ENCODE assay signal across 9 cellular contexts in genomic region chr19:39823693-39824092, GRCh38. TPM values are rescaled to one million over a fixed set of nuclear protein-coding genes. Genes with fewer than 3 reads are reported as not detected.
DNase-seq lines count a peak whose midpoint lies in the region; ATAC-seq and TF ChIP-seq lines count a peak whose summit lies in the region.
"Had no signal": no experiment of that assay in that cellular context is flagged by ENCODE, and none has a peak within 500 bp of the region (broad histone marks: within the 10 kb centered on the region; RNA-seq: fewer than 3 reads in every experiment).

No MANE protein-coding gene starts in this region.

- CTCF ChIA-PET in CD4-positive, alpha-beta memory T cell (lab: Charles Lee; ENCODE audit: partially characterized antibody) = interaction anchor here (1.0 to 2.0 kb wide), 2 partner anchors 10 to 20 kb away, joined by 3 to 7 read pairs; partner anchors contain the start of gene DYRK1B
- CTCF ChIA-PET in HEK293T (lab: Yijun Ruan, JAX) = no interaction called here

- DNase-seq in CD4-positive, alpha-beta memory T cell = no peak
- DNase-seq in NCI-H524 treated with DMSO at 0.1 percent for 48 hours (lab: John Stamatoyannopoulos, UW) (peak; percentile 31), fibroblast of lung (ENCODE audit: low read depth in 2 of 2) (peak in 1 of 2 donors; percentile 4), osteoblast (ENCODE audit: insufficient read length, low spot score, missing footprints) (peak; percentile 87), NCI-H1930 (lab: John Stamatoyannopoulos, UW) (no peak), HEK293T (ENCODE audit: extremely low spot score) (no peak)
- no peak for DNase-seq in activated T-cell treated with anti-CD3 and anti-CD28 coated beads, Interleukin-2, amount 50 U/mL, for 4 hours

- ATAC-seq in activated T-cell treated with anti-CD3 and anti-CD28 coated beads, Interleukin-2, amount 50 U/mL, for 4 hours = no peak
- no peak for ATAC-seq in HG02870 (IDR thresholded peaks at IDR 0.05; ENCODE audit: unreplicated experiment)

- H3K4me2 ChIP-seq in fibroblast of lung (ENCODE audit: extremely low read depth, insufficient read depth, low read length) = peak overlapping the region; percentile 99
- H3K4me2 ChIP-seq in osteoblast (ENCODE audit: insufficient read depth, low read length) = peak overlapping the region; percentile 99

- H3K79me2 ChIP-seq in fibroblast of lung (ENCODE audit: control insufficient read depth, insufficient read depth, low read length) (no peaks in the 10 kb centered on the region), osteoblast (ENCODE audit: insufficient read depth, low read length) (peaks cover 13% of the 10 kb centered on the region)

- POLR2A ChIA-PET in CD4-positive, alpha-beta memory T cell (lab: Charles Lee; ENCODE audit: partially characterized antibody) = interaction anchor here (0.6 to 2.5 kb wide), 2 partner anchors 10 to 21 kb away, joined by 3 to 46 read pairs; partner anchors contain the start of gene DYRK1B
- POLR2A ChIA-PET in HEK293T (lab: Yijun Ruan, JAX) = no interaction called here

- H3K27ac ChIP-seq in CD4-positive, alpha-beta memory T cell (ENCODE audit: low read depth, low read length) = peak overlapping the region; percentile 60
- H3K27ac ChIP-seq in fibroblast of lung (ENCODE audit: insufficient read depth, low read length) = no peak overlapping the region
- no peak overlapping the region for H3K27ac ChIP-seq in osteoblast (ENCODE audit: low read depth, low read length)

- peak overlapping the region; percentile 67 to 85 for H3K4me3 ChIP-seq in CD4-positive, alpha-beta memory T cell (ENCODE audit: low read length in 2 of 2)
- H3K4me3 ChIP-seq in fibroblast of lung (replicated peaks in 1 of 4; ENCODE audit: control extremely low read depth in 1 of 4, insufficient read depth in 1 of 4, low read depth in 3 of 4, low read length in 4 of 4) (peak overlapping the region; percentile 72 to 86 (median 74)), osteoblast (ENCODE audit: insufficient read depth, low read length) (peak overlapping the region; percentile 93)

- peaks cover 17 to 21% of the 10 kb centered on the region in 2 donors for H3K36me3 Mint-ChIP-seq in CD4-positive, alpha-beta memory T cell
- H3K36me3 Mint-ChIP-seq in activated T-cell treated with anti-CD3 and anti-CD28 coated beads, Interleukin-2, amount 50 U/mL, for 4 hours (ENCODE audit: insufficient read depth) = peaks cover 20% of the 10 kb centered on the region

- H3K27me3 ChIP-seq in CD4-positive, alpha-beta memory T cell (ENCODE audit: insufficient read depth, low read length) = no peaks in the 10 kb centered on the region
- H3K27me3 ChIP-seq in fibroblast of lung (ENCODE audit: control insufficient read depth, insufficient read depth, low read length) = no peaks in the 10 kb centered on the region
- H3K27me3 ChIP-seq in osteoblast (ENCODE audit: insufficient read depth, low read length) = no peaks in the 10 kb centered on the region

- no peaks in the 10 kb centered on the region for H4K20me1 ChIP-seq in fibroblast of lung (ENCODE audit: control insufficient read depth, extremely low read depth, insufficient read depth, low read length)
- H4K20me1 ChIP-seq in osteoblast (ENCODE audit: insufficient read depth, low read length) = no peaks in the 10 kb centered on the region

- peaks cover 6 to 10% (median 9%) of the 10 kb centered on the region in 4 donors for H3K4me1 Mint-ChIP-seq in CD4-positive, alpha-beta memory T cell
- peaks cover 19% of the 10 kb centered on the region for H3K4me1 Mint-ChIP-seq in activated T-cell treated with anti-CD3 and anti-CD28 coated beads, Interleukin-2, amount 50 U/mL, for 4 hours (ENCODE audit: low read depth)

- intact Hi-C loops in CD4-positive, alpha-beta memory T cell (cut with micrococcal nuclease) = loop anchor here (1.0 to 5.0 kb wide), 5 partner anchors 11 to 481 kb away; partner anchors contain the start of genes DYRK1B, FBL, PSMC4 and SAMD4B

- H3K4me3 Mint-ChIP-seq in CD4-positive, alpha-beta memory T cell = no peak overlapping the region
- H3K4me3 Mint-ChIP-seq in activated T-cell treated with anti-CD3 and anti-CD28 coated beads, Interleukin-2, amount 50 U/mL, for 4 hours = no peak overlapping the region
- H3K4me3 Mint-ChIP-seq: T-helper 17 cell had no signal

- peak overlapping the region; percentile 59 for H2AFZ ChIP-seq in fibroblast of lung (ENCODE audit: low read length)
- H2AFZ ChIP-seq in osteoblast (ENCODE audit: low read length) = peak overlapping the region; percentile 95

- H3K27ac Mint-ChIP-seq in CD4-positive, alpha-beta memory T cell = no peak overlapping the region
- H3K27ac Mint-ChIP-seq: T-helper 17 cell had no signal

- peak overlapping the region; percentile 59 for H3K9ac ChIP-seq in fibroblast of lung (ENCODE audit: insufficient read depth, low read length)

- H3K9me3 Mint-ChIP-seq in CD4-positive, alpha-beta memory T cell = no peaks in the 10 kb centered on the region
- peaks cover 2% of the 10 kb centered on the region for H3K9me3 Mint-ChIP-seq in activated T-cell treated with anti-CD3 and anti-CD28 coated beads, Interleukin-2, amount 50 U/mL, for 4 hours

- peaks cover 24% of the 10 kb centered on the region for H3K4me1 ChIP-seq in CD4-positive, alpha-beta memory T cell (ENCODE audit: insufficient read depth, low read length)
- H3K4me1 ChIP-seq in fibroblast of lung (ENCODE audit: control insufficient read depth, extremely low read depth, insufficient read depth, low read length) (no peaks in the 10 kb centered on the region), osteoblast (ENCODE audit: insufficient read depth, low read length) (peaks cover 7% of the 10 kb centered on the region)

- H3K36me3 ChIP-seq in CD4-positive, alpha-beta memory T cell (ENCODE audit: insufficient read depth, low read length) = peaks cover 7% of the 10 kb centered on the region
- H3K36me3 ChIP-seq in fibroblast of lung (ENCODE audit: control insufficient read depth, insufficient read depth, low read length) = peaks cover 7% of the 10 kb centered on the region
- H3K36me3 ChIP-seq in osteoblast (ENCODE audit: insufficient read depth, low read length) = peaks cover 7% of the 10 kb centered on the region

- TF ChIP-seq CTCF in fibroblast of lung (conservative IDR thresholded peaks at IDR 0.05 in 1 of 2, IDR thresholded peaks at IDR 0.05 in 1 of 2; ENCODE audit: low read depth in 1 of 2, low read length in 2 of 2) (no peak), osteoblast (IDR thresholded peaks at IDR 0.05; ENCODE audit: extremely low read depth, low read depth, low read length) (no peak)

- no peaks in the 10 kb centered on the region for H3K9me3 ChIP-seq in CD4-positive, alpha-beta memory T cell (ENCODE audit: control insufficient read depth in 1 of 2, low read length in 2 of 2)
- H3K9me3 ChIP-seq in fibroblast of lung (ENCODE audit: control insufficient read depth, insufficient read depth, low read depth, low read length) (no peaks in the 10 kb centered on the region), osteoblast (ENCODE audit: low read depth, low read length) (no peaks in the 10 kb centered on the region)

- no peaks in the 10 kb centered on the region for H3K27me3 Mint-ChIP-seq in CD4-positive, alpha-beta memory T cell
- no peaks in the 10 kb centered on the region for H3K27me3 Mint-ChIP-seq in activated T-cell treated with anti-CD3 and anti-CD28 coated beads, Interleukin-2, amount 50 U/mL, for 4 hours (ENCODE audit: low read depth)
- H3K27me3 Mint-ChIP-seq: T-helper 17 cell had no signal

TF ChIP-seq in HEK293T, 16 proteins besides CTCF, POLR2A, EP300 and RAD21:
- TF ChIP-seq FOXK2 (IDR thresholded peaks at IDR 0.05) = no peak
- TF ChIP-seq SP1 (IDR thresholded peaks at IDR 0.05) = no peak
- TF ChIP-seq PKNOX1 (IDR thresholded peaks at IDR 0.05) = no peak
- TF ChIP-seq SUZ12 (IDR thresholded peaks at IDR 0.05) = no peak
- TF ChIP-seq TARDBP (IDR thresholded peaks at IDR 0.05) = no peak
- TF ChIP-seq CTBP1 (IDR thresholded peaks at IDR 0.05; ENCODE audit: borderline replicate concordance) = no peak
- TF ChIP-seq FOXA1 (IDR thresholded peaks at IDR 0.05) = no peak
- no peak for TF ChIP-seq HDGF (IDR thresholded peaks at IDR 0.05; ENCODE audit: borderline replicate concordance)
- no peak for TF ChIP-seq ELF4 (IDR thresholded peaks at IDR 0.05)
- TF ChIP-seq NFRKB (IDR thresholded peaks at IDR 0.05) = no peak
- no peak for TF ChIP-seq L3MBTL2 (conservative IDR thresholded peaks at IDR 0.05)
TF ChIP-seq in HEK293T: peak in this region for 0.

RNA-seq across cellular contexts. Expression of gene DYRK1B, which starts 10.3 kb away (rescaled TPM):
- total RNA-seq in CD4-positive, alpha-beta memory T cell = 10 to 100 TPM; 28.4 to 30.9 TPM
- 10 to 100 TPM in 1 of 2 donors, 1 to 10 TPM in 1; 7.0 to 15.0 TPM for polyA plus RNA-seq in CD4-positive, alpha-beta memory T cell
- 8.5 and 12.2 TPM in 2 replicates for total RNA-seq in fibroblast of lung
- polyA plus RNA-seq in fibroblast of lung = 7.5 and 7.7 TPM in 2 replicates
- 9.8 and 11.9 TPM in 2 replicates for polyA plus RNA-seq in fibroblast of lung (2012)
- 22.3 and 50.9 TPM in 2 replicates for polyA minus RNA-seq in fibroblast of lung (ENCODE audit: low replicate concordance)
- 17.1 and 19.5 TPM in 2 replicates for total RNA-seq in osteoblast
- total RNA-seq in activated T-cell treated with anti-CD3 and anti-CD28 coated beads, Interleukin-2, amount 50 U/mL, for 4 hours = 1 to 10 TPM; 2.8 to 3.2 (median 2.8) TPM

RNA-seq across cellular contexts. Expression of gene FBL, which starts 22.5 kb away (rescaled TPM):
- 100 to 1,000 TPM; 282 to 295 TPM for total RNA-seq in CD4-positive, alpha-beta memory T cell
- 100 to 1,000 TPM; 173 to 174 TPM for polyA plus RNA-seq in CD4-positive, alpha-beta memory T cell
- total RNA-seq in fibroblast of lung (127 and 137 TPM in 2 replicates), osteoblast (69.0 and 87.2 TPM in 2 replicates)
- polyA plus RNA-seq in fibroblast of lung = 177 and 320 TPM in 2 replicates
- polyA plus RNA-seq in fibroblast of lung (2012) = 183 and 284 TPM in 2 replicates
- 591 and 953 TPM in 2 replicates for polyA minus RNA-seq in fibroblast of lung (ENCODE audit: low replicate concordance)
- total RNA-seq in activated T-cell treated with anti-CD3 and anti-CD28 coated beads, Interleukin-2, amount 50 U/mL, for 4 hours = 100 to 1,000 TPM; 738 to 880 (median 839) TPM

RNA-seq across cellular contexts. Expression of gene LEUTX, which starts 45.0 kb away (rescaled TPM):
- not detected for total RNA-seq in CD4-positive, alpha-beta memory T cell
- polyA plus RNA-seq in CD4-positive, alpha-beta memory T cell = not detected
- total RNA-seq in fibroblast of lung (not detected in 2 replicates), osteoblast (not detected in 2 replicates)
- not detected in 2 replicates for polyA plus RNA-seq in fibroblast of lung
- not detected in 2 replicates for polyA plus RNA-seq in fibroblast of lung (2012)
- not detected in 2 replicates for polyA minus RNA-seq in fibroblast of lung (ENCODE audit: low replicate concordance)
- not detected for total RNA-seq in activated T-cell treated with anti-CD3 and anti-CD28 coated beads, Interleukin-2, amount 50 U/mL, for 4 hours
- total RNA-seq: T-helper 17 cell had no signal

Comparison
In these comparisons a context has a peak if more than half of its experiments do, and no peak if none do; other contexts are left out.
1. DNase-seq: peak in NCI-H524 treated with DMSO at 0.1 percent for 48 hours (single experiment) and osteoblast (single experiment); none in CD4-positive, alpha-beta memory T cell (0 of 5), NCI-H1930 (0 of 2), HEK293T (single experiment) and activated T-cell treated with anti-CD3 and anti-CD28 coated beads, Interleukin-2, amount 50 U/mL, for 4 hours (single experiment).
2. Peak in every context shown above with its lines, with median percentiles within 50 percentile points of each other: H3K4me3 ChIP-seq.